Comparison of ENCODE assay signal across 1 cellular context in genomic region chr5:54669845-54670635, GRCh38.
TF ChIP-seq lines count a peak whose summit lies in the region.

No MANE protein-coding gene starts in this region.

TF ChIP-seq in HepG2, 621 proteins besides CTCF, POLR2A, EP300 and RAD21 (continued from another document):
- no peak for TF ChIP-seq RBFOX2 (IDR thresholded peaks at IDR 0.05; ENCODE audit: low read depth, low read length)
- no peak for TF ChIP-seq SRSF1 (optimal IDR thresholded peaks at IDR 0.05; ENCODE audit: low read depth, low read length)
- no peak for TF ChIP-seq ZNF569 (CRISPR knock-in tag; IDR thresholded peaks at IDR 0.05; ENCODE audit: borderline replicate concordance)
- no peak for TF ChIP-seq SMARCC2 (IDR thresholded peaks at IDR 0.05)
TF ChIP-seq in HepG2: peak in this region for 0.
